Comparison of ENCODE assay signal across 6 cellular contexts in the genomic region with DNA sequence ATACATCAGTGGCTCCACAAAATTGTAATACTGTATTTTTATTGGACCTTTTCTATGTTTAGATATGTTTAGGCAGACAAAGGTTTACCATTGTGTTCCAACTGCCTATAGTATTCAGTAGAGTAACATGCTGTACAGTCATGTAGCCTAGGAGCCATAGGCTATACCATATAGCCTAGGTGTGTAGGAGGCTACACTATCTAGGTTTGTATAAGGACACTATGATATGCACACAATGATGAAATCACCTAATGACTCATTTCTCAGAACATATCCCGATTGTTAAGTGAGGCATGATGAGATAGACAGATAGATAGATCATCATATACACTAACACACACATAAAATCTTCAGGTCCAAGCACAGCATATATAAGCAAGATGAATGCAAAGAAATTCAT.
A peak's percentile ranks its signal among the peaks of the same experiment; 100 is the strongest.
DNase-seq lines count a peak whose midpoint lies in the region; ATAC-seq, FAIRE-seq and TF ChIP-seq lines count a peak whose summit lies in the region.
"Not testable (repeated sequence)": the region's sequence is repeated elsewhere in the genome, so short reads cannot be mapped to it uniquely, and the experiment has no call there.

No MANE protein-coding gene starts in this region.

- BruUV-seq in K562 (replicated peaks; lab: Mats Ljungman, UMichigan), result not testable (repeated sequence)

- H3K27me3 ChIP-seq in RWPE2 (ENCODE audit: insufficient read depth, poor library complexity, severe bottlenecking); K562 (ENCODE audit: control insufficient read depth in 2 of 2, insufficient read depth in 2 of 2, low read length in 2 of 2); keratinocyte (ENCODE audit: control insufficient read depth, extremely low read depth, insufficient read depth, low read length): not testable (repeated sequence)

- not testable (repeated sequence) for H3K9ac ChIP-seq in K562 (ENCODE audit: insufficient read depth in 1 of 2, low read depth in 2 of 2, low read length in 2 of 2); keratinocyte (ENCODE audit: control insufficient read depth, extremely low read depth, insufficient read depth, low read length)

- not testable (repeated sequence) for H3K9me3 Mint-ChIP-seq in activated CD8-positive, alpha-beta T cell treated with anti-CD3 and anti-CD28 coated beads for 36 hours; activated naive CD8-positive, alpha-beta T cell treated with anti-CD3 and anti-CD28 coated beads, Interleukin-2, amount 50 U/mL, for 24 hours

- TF ChIP-seq EP300 in K562 (IDR thresholded peaks at IDR 0.05; ENCODE audit: low read length), result not testable (repeated sequence)

- H3K27ac ChIP-seq in RWPE2 (ENCODE audit: poor library complexity, severe bottlenecking); K562 (ENCODE audit: extremely low read depth, low read depth, low read length); keratinocyte (ENCODE audit: control insufficient read depth, insufficient read depth, low read length): not testable (repeated sequence)

- not testable (repeated sequence) for H3K27ac Mint-ChIP-seq in activated CD8-positive, alpha-beta T cell treated with anti-CD3 and anti-CD28 coated beads for 36 hours; activated naive CD8-positive, alpha-beta T cell treated with anti-CD3 and anti-CD28 coated beads, Interleukin-2, amount 50 U/mL, for 24 hours

- H4K20me1 ChIP-seq in K562 (replicated peaks; ENCODE audit: control insufficient read depth, insufficient read depth, low read length); keratinocyte (ENCODE audit: control insufficient read depth, extremely low read depth, insufficient read depth, low read length): not testable (repeated sequence)

- POLR2A ChIA-PET in activated CD8-positive, alpha-beta T cell treated with anti-CD3 and anti-CD28 coated beads for 36 hours (lab: Charles Lee); K562 (lab: Yijun Ruan, JAX): not testable (repeated sequence)

- not testable (repeated sequence) for TF ChIP-seq RAD21 in K562 (CRISPR knock-in tag; conservative IDR thresholded peaks at IDR 0.05 in 1 of 2, IDR thresholded peaks at IDR 0.05 in 1 of 2)

- not testable (repeated sequence) for H3K36me3 Mint-ChIP-seq in activated CD8-positive, alpha-beta T cell treated with anti-CD3 and anti-CD28 coated beads for 36 hours (ENCODE audit: low read depth); activated naive CD8-positive, alpha-beta T cell treated with anti-CD3 and anti-CD28 coated beads, Interleukin-2, amount 50 U/mL, for 24 hours (ENCODE audit: low read depth)

- H3K4me1 Mint-ChIP-seq in activated CD8-positive, alpha-beta T cell treated with anti-CD3 and anti-CD28 coated beads for 36 hours (ENCODE audit: low read depth); activated naive CD8-positive, alpha-beta T cell treated with anti-CD3 and anti-CD28 coated beads, Interleukin-2, amount 50 U/mL, for 24 hours: not testable (repeated sequence)

- ATAC-seq in RWPE2 (ENCODE audit: low read depth), result peak; percentile 42; the same call in 2 of the 3 replicates
- ATAC-seq in activated CD8-positive, alpha-beta T cell treated with anti-CD3 and anti-CD28 coated beads for 36 hours, result peak; percentile 34
- peak; percentile 54 for ATAC-seq in activated naive CD8-positive, alpha-beta T cell treated with anti-CD3 and anti-CD28 coated beads, Interleukin-2, amount 50 U/mL, for 24 hours
- ATAC-seq in K562, result not testable (repeated sequence)
- peak; percentile 14 for ATAC-seq in stimulated activated naive CD8-positive, alpha-beta T cell treated with anti-CD3 and anti-CD28 coated beads, Interleukin-15, Interleukin-2, amounts not matched to agents 100 U/mL and 50 U/mL, for 24 hours

- 0% methylated on average over 1 of the region's 1 CpG for WGBS in K562 (ENCODE audit: insufficient coverage, low coverage, missing lambda C conversion rate)

- H3K4me3 ChIP-seq in RWPE2 (ENCODE audit: severe bottlenecking); K562; keratinocyte (ENCODE audit: control insufficient read depth in 2 of 3, extremely low read depth in 1 of 3, insufficient read depth in 2 of 3, low read depth in 1 of 3, low read length in 3 of 3): not testable (repeated sequence)

- H3K4me2 ChIP-seq in K562 (ENCODE audit: insufficient read depth, low read length); keratinocyte (ENCODE audit: control insufficient read depth, extremely low read depth, insufficient read depth, low read depth, low read length): not testable (repeated sequence)

- in situ Hi-C loops in K562 (cut with MboI), result not testable (repeated sequence)

- H3K27me3 Mint-ChIP-seq in activated CD8-positive, alpha-beta T cell treated with anti-CD3 and anti-CD28 coated beads for 36 hours; activated naive CD8-positive, alpha-beta T cell treated with anti-CD3 and anti-CD28 coated beads, Interleukin-2, amount 50 U/mL, for 24 hours: not testable (repeated sequence)

- not testable (repeated sequence) for DNase-seq in RWPE2 (ENCODE audit: low spot score); activated CD8-positive, alpha-beta T cell treated with anti-CD3 and anti-CD28 coated beads for 36 hours; activated naive CD8-positive, alpha-beta T cell treated with anti-CD3 and anti-CD28 coated beads, Interleukin-2, amount 50 U/mL, for 24 hours; K562 (ENCODE audit: extremely low read depth in 1 of 4, low spot score in 3 of 4); keratinocyte (ENCODE audit: low read depth, low spot score); stimulated activated naive CD8-positive, alpha-beta T cell treated with anti-CD3 and anti-CD28 coated beads, Interleukin-15, Interleukin-2, amounts not matched to agents 100 U/mL and 50 U/mL, for 24 hours

- H3K9me3 ChIP-seq in RWPE2 (ENCODE audit: severe bottlenecking); K562 (replicated peaks; ENCODE audit: control insufficient read depth, insufficient read depth, low read depth, low read length); keratinocyte (ENCODE audit: control insufficient read depth, low read depth, low read length): not testable (repeated sequence)

- not testable (repeated sequence) for FAIRE-seq in K562 (lab: Jason Lieb, UNC)
- FAIRE-seq in keratinocyte (lab: Jason Lieb, UNC), result peak; percentile 26

- dilution Hi-C loops in keratinocyte (cut with MboI; ENCODE audit: extremely low pct_ligation_motif_present, low sequenced_read_pairs), result not testable (repeated sequence)

- not testable (repeated sequence) for TF ChIP-seq CTCF in RWPE2 (IDR thresholded peaks at IDR 0.05; ENCODE audit: poor library complexity, severe bottlenecking); activated CD8-positive, alpha-beta T cell treated with anti-CD3 and anti-CD28 coated beads for 36 hours (IDR thresholded peaks at IDR 0.05); K562 (IDR thresholded peaks at IDR 0.05 in 2 of 3, conservative IDR thresholded peaks at IDR 0.05 in 1 of 3; ENCODE audit: insufficient read depth in 2 of 3, low read depth in 1 of 3, low read length in 3 of 3); keratinocyte (optimal IDR thresholded peaks at IDR 0.05 in 1 of 3, IDR thresholded peaks at IDR 0.05 in 1 of 3, conservative IDR thresholded peaks at IDR 0.05 in 1 of 3; ENCODE audit: extremely low read depth in 1 of 3, insufficient read depth in 2 of 3, low read length in 3 of 3)

- not testable (repeated sequence) for H3K36me3 ChIP-seq in RWPE2 (ENCODE audit: low read depth); K562 (ENCODE audit: control insufficient read depth, insufficient read depth, low read length); keratinocyte (ENCODE audit: control insufficient read depth in 2 of 2, extremely low read depth in 1 of 2, insufficient read depth in 2 of 2, low read length in 2 of 2)

- not testable (repeated sequence) for TF ChIP-seq POLR2A in K562 (conservative IDR thresholded peaks at IDR 0.05)

- intact Hi-C loops in activated CD8-positive, alpha-beta T cell treated with anti-CD3 and anti-CD28 coated beads for 36 hours (cut with micrococcal nuclease); K562 (cut with micrococcal nuclease): not testable (repeated sequence)

- H3K79me2 ChIP-seq in K562 (ENCODE audit: control insufficient read depth, insufficient read depth, low read length); keratinocyte (ENCODE audit: control insufficient read depth, insufficient read depth, low read length): not testable (repeated sequence)

- CTCF ChIA-PET in activated CD8-positive, alpha-beta T cell treated with anti-CD3 and anti-CD28 coated beads for 36 hours (lab: Charles Lee); K562 (lab: Yijun Ruan, JAX; ENCODE audit: low intra/inter-chr PET ratio): not testable (repeated sequence)

- not testable (repeated sequence) for H2AFZ ChIP-seq in K562 (ENCODE audit: low read depth, low read length); keratinocyte (ENCODE audit: control insufficient read depth, low read length)

- H3K9me1 ChIP-seq in K562 (ENCODE audit: control insufficient read depth, insufficient read depth, low read length); keratinocyte (ENCODE audit: control insufficient read depth, extremely low read depth, insufficient read depth, low read length): not testable (repeated sequence)

- not testable (repeated sequence) for H3K4me1 ChIP-seq in RWPE2 (ENCODE audit: insufficient read depth, poor library complexity, severe bottlenecking); K562 (replicated peaks in 1 of 2; ENCODE audit: control insufficient read depth in 2 of 2, insufficient read depth in 2 of 2, low read length in 2 of 2); keratinocyte (ENCODE audit: control insufficient read depth, extremely low read depth, insufficient read depth, low read length)

- H3K4me3 Mint-ChIP-seq in activated CD8-positive, alpha-beta T cell treated with anti-CD3 and anti-CD28 coated beads for 36 hours; activated naive CD8-positive, alpha-beta T cell treated with anti-CD3 and anti-CD28 coated beads, Interleukin-2, amount 50 U/mL, for 24 hours: not testable (repeated sequence)
